1 cellular context compared by ENCODE assay signal in genomic region chr2:229920011-229920781, GRCh38.
A peak's percentile ranks its signal among the peaks of the same experiment; 100 is the strongest.
TF ChIP-seq lines count a peak whose summit lies in the region.

No MANE protein-coding gene starts in this region.

TF ChIP-seq in HepG2, 621 proteins besides CTCF, POLR2A, EP300 and RAD21 (continued from another document and continues in another):
- no peak for TF ChIP-seq ZBTB40 (IDR thresholded peaks at IDR 0.05)
- TF ChIP-seq ZBTB40 (CRISPR knock-in tag; IDR thresholded peaks at IDR 0.05) = peak; percentile 25; the same call in 1 of the 2 replicates
- no peak for TF ChIP-seq GMEB2 (CRISPR knock-in tag; IDR thresholded peaks at IDR 0.05; ENCODE audit: low read depth)
- 0 out of 2 replicates have a peak, but pooled peaks have one; percentile 37 for TF ChIP-seq SSRP1 (CRISPR knock-in tag; IDR thresholded peaks at IDR 0.05)
- 0 out of 2 replicates have a peak, but pooled peaks have one; percentile 32 for TF ChIP-seq HBP1 (CRISPR knock-in tag; IDR thresholded peaks at IDR 0.05; ENCODE audit: low read depth)
- TF ChIP-seq ZBTB3 (CRISPR knock-in tag; IDR thresholded peaks at IDR 0.05; ENCODE audit: borderline replicate concordance, low read depth) = 0 out of 2 replicates have a peak, but pooled peaks have one; percentile 33
- peak; percentile 45; the same call in 1 of the 2 replicates for TF ChIP-seq KDM5A (IDR thresholded peaks at IDR 0.05; ENCODE audit: borderline replicate concordance, low read length)
- peak; percentile 95 for TF ChIP-seq ZFX (CRISPR knock-in tag; IDR thresholded peaks at IDR 0.05; ENCODE audit: low read depth)
- TF ChIP-seq CREM (IDR thresholded peaks at IDR 0.05) = 0 out of 2 replicates have a peak, but pooled peaks have one; percentile 9
- no peak for TF ChIP-seq CREM (CRISPR knock-in tag; IDR thresholded peaks at IDR 0.05)
- 0 out of 2 replicates have a peak, but pooled peaks have one; percentile 14 for TF ChIP-seq ARID5B (CRISPR knock-in tag; IDR thresholded peaks at IDR 0.05)
- no peak for TF ChIP-seq HOXA9 (CRISPR knock-in tag; IDR thresholded peaks at IDR 0.05; ENCODE audit: borderline replicate concordance)
- 0 out of 2 replicates have a peak, but pooled peaks have one; percentile 43 for TF ChIP-seq SIN3A (IDR thresholded peaks at IDR 0.05; ENCODE audit: borderline replicate concordance, low read depth, low read length)
- 0 out of 2 replicates have a peak, but pooled peaks have one; percentile 51 for TF ChIP-seq KDM2A (CRISPR knock-in tag; IDR thresholded peaks at IDR 0.05; ENCODE audit: borderline replicate concordance, low read depth)
- no peak for TF ChIP-seq BORCS8-MEF2B (CRISPR knock-in tag; IDR thresholded peaks at IDR 0.05)
- no peak for TF ChIP-seq ZSCAN5A (CRISPR knock-in tag; IDR thresholded peaks at IDR 0.05; ENCODE audit: borderline replicate concordance)
- peak; percentile 83 for TF ChIP-seq PHF8 (CRISPR knock-in tag; IDR thresholded peaks at IDR 0.05)
- peak; percentile 68; the same call in 1 of the 2 replicates for TF ChIP-seq SP140L (CRISPR knock-in tag; IDR thresholded peaks at IDR 0.05; ENCODE audit: borderline replicate concordance)
- TF ChIP-seq, protein P1, sequence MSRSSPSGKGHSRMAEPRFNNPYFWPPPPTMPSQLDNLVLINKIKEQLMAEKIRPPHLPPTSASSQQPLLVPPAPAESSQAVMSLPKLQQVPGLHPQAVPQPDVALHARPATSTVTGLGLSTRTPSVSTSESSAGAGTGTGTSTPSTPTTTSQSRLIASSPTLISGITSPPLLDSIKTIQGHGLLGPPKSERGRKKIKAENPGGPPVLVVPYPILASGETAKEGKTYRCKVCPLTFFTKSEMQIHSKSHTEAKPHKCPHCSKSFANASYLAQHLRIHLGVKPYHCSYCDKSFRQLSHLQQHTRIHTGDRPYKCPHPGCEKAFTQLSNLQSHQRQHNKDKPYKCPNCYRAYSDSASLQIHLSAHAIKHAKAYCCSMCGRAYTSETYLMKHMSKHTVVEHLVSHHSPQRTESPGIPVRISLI (CRISPR knock-in tag; IDR thresholded peaks at IDR 0.05; ENCODE audit: borderline replicate concordance) = peak; percentile 52; the same call in 1 of the 2 replicates
- TF ChIP-seq FIP1L1 (IDR thresholded peaks at IDR 0.05; ENCODE audit: borderline replicate concordance, insufficient read depth, low read depth, low read length) = no peak
- no peak for TF ChIP-seq ZSCAN22 (CRISPR knock-in tag; IDR thresholded peaks at IDR 0.05)
- TF ChIP-seq NR2C2 (CRISPR knock-in tag; IDR thresholded peaks at IDR 0.05; ENCODE audit: borderline replicate concordance) = 0 out of 2 replicates have a peak, but pooled peaks have one; percentile 23
- no peak for TF ChIP-seq CEBPZ (IDR thresholded peaks at IDR 0.05; ENCODE audit: low read length)
- peak; percentile 40 for TF ChIP-seq SAP130 (CRISPR knock-in tag; IDR thresholded peaks at IDR 0.05; ENCODE audit: low read depth)
- peak; percentile 83 for TF ChIP-seq KMT2A (CRISPR knock-in tag; IDR thresholded peaks at IDR 0.05)
- TF ChIP-seq, protein P2, sequence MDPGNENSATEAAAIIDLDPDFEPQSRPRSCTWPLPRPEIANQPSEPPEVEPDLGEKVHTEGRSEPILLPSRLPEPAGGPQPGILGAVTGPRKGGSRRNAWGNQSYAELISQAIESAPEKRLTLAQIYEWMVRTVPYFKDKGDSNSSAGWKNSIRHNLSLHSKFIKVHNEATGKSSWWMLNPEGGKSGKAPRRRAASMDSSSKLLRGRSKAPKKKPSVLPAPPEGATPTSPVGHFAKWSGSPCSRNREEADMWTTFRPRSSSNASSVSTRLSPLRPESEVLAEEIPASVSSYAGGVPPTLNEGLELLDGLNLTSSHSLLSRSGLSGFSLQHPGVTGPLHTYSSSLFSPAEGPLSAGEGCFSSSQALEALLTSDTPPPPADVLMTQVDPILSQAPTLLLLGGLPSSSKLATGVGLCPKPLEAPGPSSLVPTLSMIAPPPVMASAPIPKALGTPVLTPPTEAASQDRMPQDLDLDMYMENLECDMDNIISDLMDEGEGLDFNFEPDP (CRISPR knock-in tag; conservative IDR thresholded peaks at IDR 0.05) = 0 out of 2 replicates have a peak, but pooled peaks have one; percentile 18
- TF ChIP-seq SRY (CRISPR knock-in tag; IDR thresholded peaks at IDR 0.05) = no peak
